8 cellular contexts compared by ENCODE assay signal in genomic region chr2:102033028-102033749, GRCh38. TPM values are rescaled to one million over a fixed set of nuclear protein-coding genes. Genes with fewer than 3 reads are reported as not detected.
DNase-seq lines count a peak whose midpoint lies in the region; ATAC-seq and TF ChIP-seq lines count a peak whose summit lies in the region.

No MANE protein-coding gene starts in this region.

- ATAC-seq in GM21390 (IDR thresholded peaks at IDR 0.05; ENCODE audit: unreplicated experiment), result peak; percentile 87
- peak; percentile 72 for ATAC-seq in activated naive CD8-positive, alpha-beta T cell treated with anti-CD3 and anti-CD28 coated beads, Interleukin-2, amount 10 ng/mL, durations not matched to agents 7 days and 5 days (ENCODE audit: low read depth)
- ATAC-seq in HG02840 (IDR thresholded peaks at IDR 0.05; ENCODE audit: low FRiP score, unreplicated experiment), result no peak

- H3K27me3 Mint-ChIP-seq in CD14-positive monocyte (ENCODE audit: low read depth in 3 of 3) (peaks cover 0 to 3% (median 0%) of the 10 kb centered on the region in 3 donors), progenitor cell of endocrine pancreas (peaks cover 5% of the 10 kb centered on the region)
- H3K27me3 Mint-ChIP-seq in activated naive CD8-positive, alpha-beta T cell treated with anti-CD3 and anti-CD28 coated beads, Interleukin-2, amount 10 ng/mL, durations not matched to agents 7 days and 5 days, result no peaks in the 10 kb centered on the region

- H3K4me3 ChIP-seq in LNCaP clone FGC (ENCODE audit: low read depth, low read length), result no peak overlapping the region

- H3K4me1 Mint-ChIP-seq in CD14-positive monocyte, result peaks cover 58% of the 10 kb centered on the region
- peaks cover 22% of the 10 kb centered on the region for H3K4me1 Mint-ChIP-seq in activated naive CD8-positive, alpha-beta T cell treated with anti-CD3 and anti-CD28 coated beads, Interleukin-2, amount 10 ng/mL, durations not matched to agents 7 days and 5 days
- peaks cover 6% of the 10 kb centered on the region for H3K4me1 Mint-ChIP-seq in progenitor cell of endocrine pancreas (ENCODE audit: low read depth)

- POLR2A ChIA-PET in activated naive CD8-positive, alpha-beta T cell treated with anti-CD3 and anti-CD28 coated beads, Interleukin-2, amount 10 ng/mL, durations not matched to agents 7 days and 5 days (lab: Charles Lee), result interaction anchor here (0.7 kb wide), 2 partner anchors 57 to 410 kb away, joined by 3 to 7 read pairs; no protein-coding TSS in a partner anchor

- H3K36me3 Mint-ChIP-seq in CD14-positive monocyte (peaks cover 3 to 4% of the 10 kb centered on the region in 2 donors), progenitor cell of endocrine pancreas (ENCODE audit: insufficient read depth) (no peaks in the 10 kb centered on the region)
- peaks cover 1% of the 10 kb centered on the region for H3K36me3 Mint-ChIP-seq in activated naive CD8-positive, alpha-beta T cell treated with anti-CD3 and anti-CD28 coated beads, Interleukin-2, amount 10 ng/mL, durations not matched to agents 7 days and 5 days

- TF ChIP-seq CTCF in CD14-positive monocyte (IDR thresholded peaks at IDR 0.05) (no peak), LNCaP clone FGC (IDR thresholded peaks at IDR 0.05; ENCODE audit: control insufficient read depth, extremely low read depth, insufficient read depth) (no peak), progenitor cell of endocrine pancreas (IDR thresholded peaks at IDR 0.05; ENCODE audit: unreplicated experiment) (no peak)

- H3K27ac Mint-ChIP-seq in CD14-positive monocyte, result peak overlapping the region; percentile 92 to 100 (median 98)
- peak overlapping the region; percentile 80 for H3K27ac Mint-ChIP-seq in activated naive CD8-positive, alpha-beta T cell treated with anti-CD3 and anti-CD28 coated beads, Interleukin-2, amount 10 ng/mL, durations not matched to agents 7 days and 5 days
- no peak overlapping the region for H3K27ac Mint-ChIP-seq in progenitor cell of endocrine pancreas

- intact Hi-C loops in CD14-positive monocyte (cut with micrococcal nuclease), result no loop called here

- DNase-seq in CD14-positive monocyte (ENCODE audit: low spot score) (peak; percentile 75), LNCaP clone FGC (ENCODE audit: low read depth) (peak; percentile 54), iPS-NIHi11 (ENCODE audit: low spot score) (peak; percentile 37), progenitor cell of endocrine pancreas (ENCODE audit: low spot score, unreplicated experiment) (no peak)
- no peak for DNase-seq in activated naive CD8-positive, alpha-beta T cell treated with anti-CD3 and anti-CD28 coated beads, Interleukin-2, amount 10 ng/mL, durations not matched to agents 7 days and 5 days
- peak; percentile 47 for DNase-seq in stimulated activated CD8-positive, alpha-beta memory T cell treated with anti-CD3 and anti-CD28 coated beads, Interleukin-4, amount 100 ng/mL, for 48 hours

- H3K9me3 Mint-ChIP-seq in CD14-positive monocyte (peaks cover 0 to 7% (median 0%) of the 10 kb centered on the region in 7 donors), progenitor cell of endocrine pancreas (ENCODE audit: low read depth) (no peaks in the 10 kb centered on the region)
- peaks cover 4% of the 10 kb centered on the region for H3K9me3 Mint-ChIP-seq in activated naive CD8-positive, alpha-beta T cell treated with anti-CD3 and anti-CD28 coated beads, Interleukin-2, amount 10 ng/mL, durations not matched to agents 7 days and 5 days

- H3K4me3 Mint-ChIP-seq in CD14-positive monocyte (peak overlapping the region; percentile 69 to 87), progenitor cell of endocrine pancreas (ENCODE audit: low read depth) (no peak overlapping the region)
- peak overlapping the region; percentile 46 for H3K4me3 Mint-ChIP-seq in activated naive CD8-positive, alpha-beta T cell treated with anti-CD3 and anti-CD28 coated beads, Interleukin-2, amount 10 ng/mL, durations not matched to agents 7 days and 5 days

RNA-seq across cellular contexts. Expression of gene IL1R2, which starts 41.4 kb away (rescaled TPM):
- polyA plus RNA-seq in CD14-positive monocyte, result 10 to 100 TPM in 1 of 2 donors, 1 to 10 TPM in 1; 6.2 to 12.0 TPM
- under 1 TPM in 1 of 2 experiments, not detected in 1; 0.53 TPM for total RNA-seq in activated naive CD8-positive, alpha-beta T cell treated with anti-CD3 and anti-CD28 coated beads, Interleukin-2, amount 10 ng/mL, durations not matched to agents 7 days and 5 days
- not detected in 2 replicates for total RNA-seq in progenitor cell of endocrine pancreas

Comparison
In these comparisons a context has a peak if more than half of its experiments do, and no peak if none do; other contexts are left out.
1. DNase-seq: peak in CD14-positive monocyte (single experiment), LNCaP clone FGC (single experiment), iPS-NIHi11 (single experiment) and stimulated activated CD8-positive, alpha-beta memory T cell treated with anti-CD3 and anti-CD28 coated beads, Interleukin-4, amount 100 ng/mL, for 48 hours (single experiment); none in activated naive CD8-positive, alpha-beta T cell treated with anti-CD3 and anti-CD28 coated beads, Interleukin-2, amount 10 ng/mL, durations not matched to agents 7 days and 5 days (single experiment) and progenitor cell of endocrine pancreas (single experiment).